Comparison of ENCODE assay signal across 8 cellular contexts in the genomic region with DNA sequence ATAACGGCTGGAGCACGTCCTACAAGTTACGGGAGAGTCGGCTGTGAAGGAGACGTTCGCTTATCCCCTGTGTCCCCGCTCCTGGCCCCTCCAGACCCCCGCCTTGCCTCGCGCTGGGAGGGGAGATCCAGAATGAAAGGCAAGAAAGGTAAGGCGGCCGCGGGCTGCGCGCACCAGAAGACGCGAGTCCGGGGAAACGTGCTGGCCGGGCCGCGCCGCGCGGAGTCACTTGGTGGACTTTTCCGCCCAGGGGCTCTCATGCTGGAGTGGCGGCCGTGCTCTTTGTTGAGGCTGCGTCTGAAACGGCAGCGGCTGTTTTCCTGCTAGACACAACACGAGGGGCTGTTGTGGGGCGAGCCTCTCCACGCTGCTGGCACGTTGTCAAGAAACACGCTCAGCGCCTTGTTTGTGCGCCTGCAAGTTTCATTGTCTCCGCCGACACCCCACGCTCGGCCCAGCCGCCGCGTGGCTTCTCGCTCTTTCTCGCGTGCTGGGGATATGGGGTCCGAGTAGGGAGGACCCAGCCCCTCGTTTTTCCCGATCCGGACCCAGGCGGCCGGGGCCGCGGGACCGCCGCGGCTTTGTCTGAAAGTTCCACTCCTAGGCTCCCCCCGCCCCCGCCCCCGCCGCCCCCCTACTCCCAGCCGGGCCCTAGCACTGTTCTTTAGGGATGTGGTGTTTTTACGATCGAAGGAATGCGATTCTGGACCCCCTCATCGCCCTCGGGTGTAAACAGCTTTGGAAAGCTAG. TPM values are rescaled to one million over a fixed set of nuclear protein-coding genes. Genes with fewer than 3 reads are reported as not detected.
DNase-seq lines count a peak whose midpoint lies in the region; ATAC-seq lines count a peak whose summit lies in the region.

No MANE protein-coding gene starts in this region.

- 0% methylated on average over 36 to 45 of the region's 69 CpGs for WGBS in mesodermal cell (ENCODE audit: insufficient coverage in 2 of 2), 2 experiments

- H3K36me3 ChIP-seq in effector memory CD4-positive, alpha-beta T cell (ENCODE audit: control insufficient read depth, insufficient read depth, low read length) = no peaks in the 10 kb centered on the region
- peaks cover 24% of the 10 kb centered on the region for H3K36me3 ChIP-seq in mesodermal cell (ENCODE audit: control insufficient read depth, insufficient read depth, low read length)

- peak; percentile 70 for DNase-seq in D341Med (ENCODE audit: low spot score)
- peak; percentile 66 for DNase-seq in NAMALWA (ENCODE audit: low spot score)
- peak; percentile 61 to 64 for DNase-seq in activated CD8-positive, alpha-beta memory T cell treated with anti-CD3 and anti-CD28 coated beads for 1 hour (ENCODE audit: extremely low read depth in 1 of 2, low read depth in 1 of 2)
- DNase-seq in effector memory CD4-positive, alpha-beta T cell = peak; percentile 58 to 66 (median 66)
- peak; percentile 40 to 50 for DNase-seq in stimulated activated CD8-positive, alpha-beta memory T cell treated with anti-CD3 and anti-CD28 coated beads, Interleukin-2, amount 100 ng/mL, for 1 hour (ENCODE audit: low read depth in 2 of 2)

- peak overlapping the region; percentile 74 for H3K4me3 ChIP-seq in effector memory CD4-positive, alpha-beta T cell (ENCODE audit: insufficient read depth, low read depth, low read length, poor library complexity, severe bottlenecking)
- peak overlapping the region; percentile 95 for H3K4me3 ChIP-seq in mesodermal cell (ENCODE audit: extremely low read depth, insufficient read depth, low read length, poor library complexity, severe bottlenecking)

- H3K27ac ChIP-seq in effector memory CD4-positive, alpha-beta T cell (ENCODE audit: insufficient read depth, low read length, poor library complexity, severe bottlenecking) = peak overlapping the region; percentile 99
- peak overlapping the region; percentile 100 for H3K27ac ChIP-seq in mesodermal cell (ENCODE audit: low read depth, low read length, severe bottlenecking)

- peaks cover 34% of the 10 kb centered on the region for H3K4me1 ChIP-seq in effector memory CD4-positive, alpha-beta T cell (ENCODE audit: control insufficient read depth, insufficient read depth, low read length, poor library complexity, severe bottlenecking)
- H3K4me1 ChIP-seq in mesodermal cell (ENCODE audit: control insufficient read depth, insufficient read depth, low read length, poor library complexity, severe bottlenecking) = peaks cover 14% of the 10 kb centered on the region

- H3K9me3 ChIP-seq in effector memory CD4-positive, alpha-beta T cell (ENCODE audit: control insufficient read depth, low read length) = no peaks in the 10 kb centered on the region
- H3K9me3 ChIP-seq in mesodermal cell (ENCODE audit: control insufficient read depth, low read length) = no peaks in the 10 kb centered on the region

- no peak for ATAC-seq in HG02623 (IDR thresholded peaks at IDR 0.05; ENCODE audit: unreplicated experiment)
- no peak for ATAC-seq in HG03442 (IDR thresholded peaks at IDR 0.05; ENCODE audit: unreplicated experiment)

- H3K27me3 ChIP-seq in effector memory CD4-positive, alpha-beta T cell (replicated peaks; ENCODE audit: control insufficient read depth, insufficient read depth, low read length, poor library complexity, severe bottlenecking) = no peaks in the 10 kb centered on the region

RNA-seq across cellular contexts. Expression of a gene that starts 0.6 kb away (rescaled TPM):
- 168 TPM for polyA plus RNA-seq in mesodermal cell (2013, experiment 1 of 2)
- 130 TPM for polyA plus RNA-seq in mesodermal cell (2013, experiment 2 of 2)
